Comparison of ENCODE assay signal across 8 cellular contexts in the genomic region with DNA sequence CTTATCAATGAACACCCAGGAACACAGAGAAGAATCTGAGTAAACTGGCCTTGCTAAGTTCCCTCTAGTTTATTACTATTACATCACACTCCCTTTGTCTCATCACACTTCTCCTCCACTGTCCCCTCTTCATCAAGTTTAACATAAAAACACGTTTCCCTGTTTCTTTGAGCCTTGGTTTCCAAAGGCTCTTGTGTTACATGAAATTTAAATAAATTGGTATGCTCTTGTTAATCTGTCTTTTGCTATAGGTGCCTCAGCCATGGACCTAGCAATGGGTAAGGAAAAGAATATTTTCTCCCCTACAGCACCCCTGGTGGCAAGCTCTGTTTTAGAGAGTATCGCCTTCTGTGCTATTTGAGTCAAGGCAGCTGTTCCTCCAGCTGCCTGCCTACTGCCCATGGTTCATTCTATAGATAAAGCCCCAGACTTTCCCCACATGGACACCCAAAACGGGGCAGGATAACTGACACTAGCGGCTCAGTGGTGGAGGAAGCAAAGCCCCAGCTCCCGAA. TPM values are rescaled to one million over a fixed set of nuclear protein-coding genes. Genes with fewer than 3 reads are reported as not detected.
A peak's percentile ranks its signal among the peaks of the same experiment; 100 is the strongest.
DNase-seq lines count a peak whose midpoint lies in the region; ATAC-seq and TF ChIP-seq lines count a peak whose summit lies in the region.

No MANE protein-coding gene starts in this region.

- no peak overlapping the region for H3K4me2 ChIP-seq in fibroblast of lung (ENCODE audit: extremely low read depth, insufficient read depth, low read length)

- peak; percentile 70 for TF ChIP-seq CTCF in HFFc6 (IDR thresholded peaks at IDR 0.05)
- peak; percentile 45 to 68 for TF ChIP-seq CTCF in fibroblast of lung (conservative IDR thresholded peaks at IDR 0.05 in 1 of 2, IDR thresholded peaks at IDR 0.05 in 1 of 2; ENCODE audit: low read depth in 1 of 2, low read length in 2 of 2)

- DNase-seq in SIG-M5 treated with dmso at 0.1 percent for 504 hours (lab: John Stamatoyannopoulos, UW; ENCODE audit: unreplicated experiment) (peak; percentile 53), SIG-M5 (lab: John Stamatoyannopoulos, UW) (no peak), HFFc6 (no peak), SK-MEL-5 (ENCODE audit: low read depth, low spot score) (peak; percentile 77), fibroblast of lung (ENCODE audit: low read depth in 2 of 2) (peak in 1 of 2 donors; percentile 73)
- DNase-seq in stimulated activated effector memory CD8-positive, alpha-beta T cell treated with anti-CD3 and anti-CD28 coated beads, Interleukin-12 subunit alpha, Interleukin-12 subunit beta, amount 100 ng/mL, for 72 hours (ENCODE audit: low spot score in 2 of 2), result no peak

- H3K4me3 Mint-ChIP-seq in HFFc6, result no peak overlapping the region
- no peak overlapping the region for H3K4me3 Mint-ChIP-seq in stimulated activated effector memory CD8-positive, alpha-beta T cell treated with anti-CD3 and anti-CD28 coated beads, Interleukin-12 subunit alpha, Interleukin-12 subunit beta, amount 100 ng/mL, for 72 hours

- no peaks in the 10 kb centered on the region for H3K36me3 ChIP-seq in fibroblast of lung (ENCODE audit: control insufficient read depth, insufficient read depth, low read length)

- no peaks in the 10 kb centered on the region for H3K4me1 ChIP-seq in fibroblast of lung (ENCODE audit: control insufficient read depth, extremely low read depth, insufficient read depth, low read length)

- no peak overlapping the region for H3K9ac ChIP-seq in fibroblast of lung (ENCODE audit: insufficient read depth, low read length)

- H3K4me3 ChIP-seq in fibroblast of lung (replicated peaks in 1 of 4; ENCODE audit: control extremely low read depth in 1 of 4, insufficient read depth in 1 of 4, low read depth in 3 of 4, low read length in 4 of 4), result no peak overlapping the region

- ATAC-seq in stimulated activated effector memory CD8-positive, alpha-beta T cell treated with anti-CD3 and anti-CD28 coated beads, Interleukin-12 subunit alpha, Interleukin-12 subunit beta, amount 100 ng/mL, for 72 hours, result peak; percentile 53
- no peak for ATAC-seq in GM21619 (IDR thresholded peaks at IDR 0.05; ENCODE audit: unreplicated experiment)
- ATAC-seq in HG02588 (IDR thresholded peaks at IDR 0.05; ENCODE audit: unreplicated experiment), result no peak

- H3K27me3 Mint-ChIP-seq in HFFc6 (ENCODE audit: insufficient read depth), result peaks cover 5% of the 10 kb centered on the region

- H3K36me3 Mint-ChIP-seq in HFFc6 (ENCODE audit: low read depth), result no peaks in the 10 kb centered on the region
- no peaks in the 10 kb centered on the region for H3K36me3 Mint-ChIP-seq in stimulated activated effector memory CD8-positive, alpha-beta T cell treated with anti-CD3 and anti-CD28 coated beads, Interleukin-12 subunit alpha, Interleukin-12 subunit beta, amount 100 ng/mL, for 72 hours

- H3K27me3 ChIP-seq in fibroblast of lung (ENCODE audit: control insufficient read depth, insufficient read depth, low read length), result no peaks in the 10 kb centered on the region

- no peaks in the 10 kb centered on the region for H3K4me1 Mint-ChIP-seq in HFFc6 (ENCODE audit: low read depth)
- H3K4me1 Mint-ChIP-seq in stimulated activated effector memory CD8-positive, alpha-beta T cell treated with anti-CD3 and anti-CD28 coated beads, Interleukin-12 subunit alpha, Interleukin-12 subunit beta, amount 100 ng/mL, for 72 hours, result peaks cover 16% of the 10 kb centered on the region

- H3K9me3 Mint-ChIP-seq in HFFc6, result no peaks in the 10 kb centered on the region
- H3K9me3 Mint-ChIP-seq in stimulated activated effector memory CD8-positive, alpha-beta T cell treated with anti-CD3 and anti-CD28 coated beads, Interleukin-12 subunit alpha, Interleukin-12 subunit beta, amount 100 ng/mL, for 72 hours, result no peaks in the 10 kb centered on the region

- no peak overlapping the region for H3K27ac Mint-ChIP-seq in HFFc6
- no peak overlapping the region for H3K27ac Mint-ChIP-seq in stimulated activated effector memory CD8-positive, alpha-beta T cell treated with anti-CD3 and anti-CD28 coated beads, Interleukin-12 subunit alpha, Interleukin-12 subunit beta, amount 100 ng/mL, for 72 hours

- H2AFZ ChIP-seq in fibroblast of lung (ENCODE audit: low read length), result no peak overlapping the region

- H4K20me1 ChIP-seq in fibroblast of lung (ENCODE audit: control insufficient read depth, extremely low read depth, insufficient read depth, low read length), result no peaks in the 10 kb centered on the region

- H3K9me3 ChIP-seq in fibroblast of lung (ENCODE audit: control insufficient read depth, insufficient read depth, low read depth, low read length), result no peaks in the 10 kb centered on the region

- H3K27ac ChIP-seq in fibroblast of lung (ENCODE audit: insufficient read depth, low read length), result no peak overlapping the region

- in situ Hi-C loops in SK-MEL-5 (cut with HindIII; ENCODE audit: low pct_unique_long_range_greater_than_20kb, low sequenced_read_pairs), result no loop called here

- H3K79me2 ChIP-seq in fibroblast of lung (ENCODE audit: control insufficient read depth, insufficient read depth, low read length), result no peaks in the 10 kb centered on the region

RNA-seq across cellular contexts. Expression of gene TGIF1, which starts 31.8 kb away (rescaled TPM):
- total RNA-seq in HFFc6 (2021; fragmentation: NEBNext Ultra II Directional; extraction: Animal tissue kit (Norgen Biotek cat#: 25700)), result 10 to 100 TPM; 41.3 to 59.9 (median 55.8) TPM
- total RNA-seq in SK-MEL-5 (2014; rRNA removed; shearing (Covaris generic)), result 191 and 210 TPM in 2 replicates
- 136 and 144 TPM in 2 replicates for polyA plus RNA-seq in SK-MEL-5 (2015; cell fraction: cytosol; rRNA removed)
- polyA plus RNA-seq in SK-MEL-5 (2015; cell fraction: nucleus; rRNA removed), result 304 and 312 TPM in 2 replicates
- 157 and 163 TPM in 2 replicates for total RNA-seq in fibroblast of lung
- polyA plus RNA-seq in fibroblast of lung, result 64.7 and 100 TPM in 2 replicates
- 33.3 and 41.6 TPM in 2 replicates for polyA plus RNA-seq in fibroblast of lung (2012)
- 51.2 and 55.0 TPM in 2 replicates for polyA minus RNA-seq in fibroblast of lung (ENCODE audit: low replicate concordance)

Comparison
In these comparisons a context has a peak if more than half of its experiments do, and no peak if none do; other contexts are left out.
1. DNase-seq: peak in SIG-M5 treated with dmso at 0.1 percent for 504 hours (single experiment) and SK-MEL-5 (single experiment); none in SIG-M5 (single experiment), HFFc6 (single experiment) and stimulated activated effector memory CD8-positive, alpha-beta T cell treated with anti-CD3 and anti-CD28 coated beads, Interleukin-12 subunit alpha, Interleukin-12 subunit beta, amount 100 ng/mL, for 72 hours (0 of 2).